In genomic region chr11:57072640-57073039, GRCh38 we compare ENCODE assay signal across 1 cellular context.
TF ChIP-seq lines count a peak whose summit lies in the region.

No MANE protein-coding gene starts in this region.

TF ChIP-seq in SK-N-SH treated with all-trans-retinoic acid at 6 μM for 48 hours, 23 proteins besides CTCF, POLR2A, EP300 and RAD21 (continued from another document):
- TF ChIP-seq PATZ1 (CRISPR knock-in tag; IDR thresholded peaks at IDR 0.05; ENCODE audit: borderline replicate concordance) (peak; percentile 78), POU6F1 (CRISPR knock-in tag; IDR thresholded peaks at IDR 0.05; ENCODE audit: borderline replicate concordance, low read depth) (no peak), GLIS3 (CRISPR knock-in tag; IDR thresholded peaks at IDR 0.05) (no peak; the same call in 1 of the 2 replicates), CSRNP3 (CRISPR knock-in tag; IDR thresholded peaks at IDR 0.05) (no peak), ZFP3 (CRISPR knock-in tag; IDR thresholded peaks at IDR 0.05) (no peak; the same call in 1 of the 2 replicates)
